ENCODE assay signal across 8 cellular contexts in genomic region chr1:173824315-173825081, GRCh38. TPM values are rescaled to one million over a fixed set of nuclear protein-coding genes. Genes with fewer than 3 reads are reported as not detected.
DNase-seq lines count a peak whose midpoint lies in the region; ATAC-seq and TF ChIP-seq lines count a peak whose summit lies in the region.

Gene CENPL (minus strand): TSS chr1:173824883. CDS start chr1:173811299, 13,584 bp downstream.
Gene DARS2 (plus strand): TSS chr1:173824673. CDS start chr1:173825230, 557 bp downstream.

- peaks cover 3% of the 10 kb centered on the region for H3K4me1 ChIP-seq in colonic mucosa

- H3K36me3 Mint-ChIP-seq in activated CD4-positive, alpha-beta T cell treated with anti-CD3 and anti-CD28 coated beads, Interleukin-2, amount 10 ng/mL, durations not matched to agents 24 days and 14 days (ENCODE audit: low read depth), result peaks cover 40% of the 10 kb centered on the region

- peak within 1 kb of the TSS; percentile 98 for H3K27ac Mint-ChIP-seq in activated CD4-positive, alpha-beta T cell treated with anti-CD3 and anti-CD28 coated beads, Interleukin-2, amount 10 ng/mL, durations not matched to agents 24 days and 14 days

- peaks cover 49% of the 10 kb centered on the region for H3K4me1 Mint-ChIP-seq in activated CD4-positive, alpha-beta T cell treated with anti-CD3 and anti-CD28 coated beads, Interleukin-2, amount 10 ng/mL, durations not matched to agents 24 days and 14 days

- POLR2A ChIA-PET in BJ (lab: Charles Lee), result no interaction called here

- CTCF ChIA-PET in BJ (lab: Yijun Ruan, JAX), result interaction anchor here (0.8 to 2.2 kb wide), 8 partner anchors 107 to 1081 kb away, joined by 3 to 10 read pairs (median 4); no protein-coding TSS in a partner anchor

- intact Hi-C loops in activated CD4-positive, alpha-beta T cell treated with anti-CD3 and anti-CD28 coated beads, Interleukin-2, amount 10 ng/mL, durations not matched to agents 24 days and 14 days (cut with micrococcal nuclease), result loop anchor here (1.0 to 2.0 kb wide), 9 partner anchors 44 to 1292 kb away; partner anchors contain the start of genes CACYBP, KLHL20, PRDX6 and RABGAP1L
- intact Hi-C loops in colonic mucosa (cut with DNase I), result loop anchor here (5.0 kb wide), 1 partner anchor 392 kb away; no protein-coding TSS in a partner anchor

- H3K36me3 ChIP-seq in BJ (ENCODE audit: control insufficient read depth, insufficient read depth, low read length) (no peaks in the 10 kb centered on the region), colonic mucosa (no peaks in the 10 kb centered on the region)

- H3K4me3 ChIP-seq in BJ (ENCODE audit: low read depth, low read length), result peak within 1 kb of the TSS; percentile 82
- peak within 1 kb of the TSS; percentile 72 for H3K4me3 ChIP-seq in colonic mucosa

- peak within 1 kb of the TSS; percentile 86 for H3K27ac ChIP-seq in colonic mucosa
- peak within 1 kb of the TSS; percentile 81 for H3K27ac ChIP-seq in layer of hippocampus (ENCODE audit: low read depth, low read length)

- H3K9me3 Mint-ChIP-seq in activated CD4-positive, alpha-beta T cell treated with anti-CD3 and anti-CD28 coated beads, Interleukin-2, amount 10 ng/mL, durations not matched to agents 24 days and 14 days, result no peaks in the 10 kb centered on the region

- DNase-seq in BJ (ENCODE audit: low read depth), result peak; percentile 93
- DNase-seq in NCI-H526 treated with DMSO at 0.1 percent for 48 hours (lab: John Stamatoyannopoulos, UW), result peak; percentile 100
- DNase-seq in activated CD4-positive, alpha-beta T cell treated with anti-CD3 and anti-CD28 coated beads, Interleukin-2, amount 10 ng/mL, durations not matched to agents 24 days and 14 days, result peak; percentile 97
- peak; percentile 97 for DNase-seq in colonic mucosa
- peak; percentile 74 to 83 for DNase-seq in stimulated activated CD4-positive, alpha-beta T cell treated with anti-CD3 and anti-CD28 coated beads, Interleukin-1b, Interleukin-23, amount 100 ng/mL, for 4 hours (ENCODE audit: low read depth in 2 of 2)

- ATAC-seq in GM19324 (IDR thresholded peaks at IDR 0.05; ENCODE audit: low FRiP score, unreplicated experiment) (peak; percentile 92), HG03469 (IDR thresholded peaks at IDR 0.05; ENCODE audit: unreplicated experiment) (peak; percentile 59)

- H3K9me3 ChIP-seq in colonic mucosa, result no peaks in the 10 kb centered on the region

- TF ChIP-seq CTCF in BJ (IDR thresholded peaks at IDR 0.05; ENCODE audit: insufficient read depth, low read depth, low read length) (no peak), colonic mucosa (IDR thresholded peaks at IDR 0.05) (no peak)

- H3K9ac ChIP-seq in colonic mucosa (ENCODE audit: low read depth in 2 of 2, low read length in 2 of 2), result peak within 1 kb of the TSS; percentile 70 to 94

- no peaks in the 10 kb centered on the region for H3K27me3 ChIP-seq in BJ (ENCODE audit: control insufficient read depth, insufficient read depth, low read length)
- no peaks in the 10 kb centered on the region for H3K27me3 ChIP-seq in colonic mucosa
- no peaks in the 10 kb centered on the region for H3K27me3 ChIP-seq in layer of hippocampus (ENCODE audit: control insufficient read depth, insufficient read depth, low read length)

- H3K27me3 Mint-ChIP-seq in activated CD4-positive, alpha-beta T cell treated with anti-CD3 and anti-CD28 coated beads, Interleukin-2, amount 10 ng/mL, durations not matched to agents 24 days and 14 days, result no peaks in the 10 kb centered on the region

- H3K4me3 Mint-ChIP-seq in activated CD4-positive, alpha-beta T cell treated with anti-CD3 and anti-CD28 coated beads, Interleukin-2, amount 10 ng/mL, durations not matched to agents 24 days and 14 days, result peak within 1 kb of the TSS; percentile 99

RNA-seq across cellular contexts. Expression of gene CENPL, which starts in this region (rescaled TPM):
- 8.3 and 13.2 TPM in 2 replicates for polyA plus RNA-seq in BJ (2011; rRNA removed)
- 7.0 and 7.7 TPM in 2 replicates for polyA minus RNA-seq in BJ (2011; rRNA and poly(A)+ RNA removed)
- 23.2 and 24.4 TPM in 2 replicates for total RNA-seq in activated CD4-positive, alpha-beta T cell treated with anti-CD3 and anti-CD28 coated beads, Interleukin-2, amount 10 ng/mL, durations not matched to agents 24 days and 14 days
- 10 to 100 TPM in 1 of 2 donors, 1 to 10 TPM in 1; 5.7 to 13.6 TPM for total RNA-seq in colonic mucosa

RNA-seq across cellular contexts. Expression of gene DARS2, which starts in this region (rescaled TPM):
- 15.8 and 24.3 TPM in 2 replicates for polyA plus RNA-seq in BJ (2011; rRNA removed)
- 13.7 and 17.3 TPM in 2 replicates for polyA minus RNA-seq in BJ (2011; rRNA and poly(A)+ RNA removed)
- total RNA-seq in activated CD4-positive, alpha-beta T cell treated with anti-CD3 and anti-CD28 coated beads, Interleukin-2, amount 10 ng/mL, durations not matched to agents 24 days and 14 days, result 47.6 and 52.2 TPM in 2 replicates
- total RNA-seq in colonic mucosa, result 10 to 100 TPM; 24.8 to 51.9 TPM

Comparison
In these comparisons a context has a peak if more than half of its experiments do, and no peak if none do; other contexts are left out.
1. Peak in every context shown above with its lines: DNase-seq, ATAC-seq, H3K4me3 ChIP-seq and H3K27ac ChIP-seq.